ENCODE assay signal across 8 cellular contexts in the genomic region with DNA sequence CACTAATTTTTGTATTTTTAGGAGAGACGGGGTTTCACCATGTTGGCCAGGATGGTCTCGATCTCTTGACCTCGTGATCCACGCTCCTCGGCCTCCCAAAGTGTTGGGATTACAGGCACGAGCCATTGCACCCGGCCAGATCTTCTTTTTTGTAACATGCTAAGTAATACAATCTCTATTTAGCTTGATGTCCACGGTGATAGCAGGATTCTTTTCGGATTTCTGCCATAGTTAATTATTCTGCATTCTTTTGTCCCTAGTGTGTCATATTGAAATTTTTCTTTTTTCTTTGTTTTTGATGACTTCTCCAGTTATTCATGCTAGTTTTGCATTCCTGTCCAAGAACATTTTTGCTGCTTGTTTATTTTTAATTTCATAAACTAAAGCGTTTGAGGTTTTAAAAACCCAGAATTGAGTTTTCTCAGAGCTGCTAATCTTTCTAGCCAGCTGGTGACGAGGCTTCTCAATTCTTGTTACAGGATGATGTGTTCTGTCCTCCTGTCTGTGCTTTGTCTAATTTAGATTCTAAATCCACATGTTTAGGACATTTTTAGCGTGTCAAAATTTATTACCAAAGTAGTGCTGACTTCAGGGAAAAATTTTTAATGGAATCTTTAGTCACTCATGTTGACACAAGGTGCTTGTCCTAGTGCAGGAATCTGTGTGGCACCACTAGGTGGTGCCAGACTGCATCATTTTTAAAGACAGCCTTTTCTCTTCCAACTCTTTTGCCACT. TPM values are rescaled to one million over a fixed set of nuclear protein-coding genes. Genes with fewer than 3 reads are reported as not detected.
DNase-seq lines count a peak whose midpoint lies in the region; ATAC-seq, FAIRE-seq and TF ChIP-seq lines count a peak whose summit lies in the region.

No MANE protein-coding gene starts in this region.

- H3K4me2 ChIP-seq in DOHH2 (ENCODE audit: low read length), result no peak overlapping the region
- peak overlapping the region; percentile 62 for H3K4me2 ChIP-seq in keratinocyte (ENCODE audit: control insufficient read depth, extremely low read depth, insufficient read depth, low read depth, low read length)

- no peak overlapping the region for H2AFZ ChIP-seq in keratinocyte (ENCODE audit: control insufficient read depth, low read length)

- peak; percentile 83 for FAIRE-seq in keratinocyte (lab: Jason Lieb, UNC)

- H4K20me1 ChIP-seq in DOHH2 (ENCODE audit: control insufficient read depth, insufficient read depth, low read depth, low read length) (peaks cover 24% of the 10 kb centered on the region), keratinocyte (ENCODE audit: control insufficient read depth, extremely low read depth, insufficient read depth, low read length) (no peaks in the 10 kb centered on the region)

- TF ChIP-seq CTCF in DOHH2 (IDR thresholded peaks at IDR 0.05; ENCODE audit: low read depth, low read length, poor library complexity, severe bottlenecking) (peak; percentile 97), brain microvascular endothelial cell (IDR thresholded peaks at IDR 0.05; ENCODE audit: low read depth, low read length, missing control alignments) (peak; percentile 90), keratinocyte (optimal IDR thresholded peaks at IDR 0.05 in 1 of 3, IDR thresholded peaks at IDR 0.05 in 1 of 3, conservative IDR thresholded peaks at IDR 0.05 in 1 of 3; ENCODE audit: extremely low read depth in 1 of 3, insufficient read depth in 2 of 3, low read length in 3 of 3) (peak; percentile 67 to 85 (median 82))

- in situ Hi-C loops in SK-MEL-5 (cut with HindIII; ENCODE audit: low pct_unique_long_range_greater_than_20kb, low sequenced_read_pairs), result no loop called here
- in situ Hi-C loops in brain microvascular endothelial cell (cut with HindIII; ENCODE audit: low pct_ligation_motif_present, low sequenced_read_pairs), result no loop called here

- H3K36me3 ChIP-seq in DOHH2 (ENCODE audit: control insufficient read depth, low read length) (no peaks in the 10 kb centered on the region), HUES48 (ENCODE audit: control insufficient read depth, insufficient read depth, low read length) (no peaks in the 10 kb centered on the region), brain microvascular endothelial cell (replicated peaks) (no peaks in the 10 kb centered on the region), keratinocyte (ENCODE audit: control insufficient read depth in 2 of 2, extremely low read depth in 1 of 2, insufficient read depth in 2 of 2, low read length in 2 of 2) (peaks cover 0 to 14% of the 10 kb centered on the region in 2 experiments)

- H3K9me1 ChIP-seq in keratinocyte (ENCODE audit: control insufficient read depth, extremely low read depth, insufficient read depth, low read length), result peaks cover 2% of the 10 kb centered on the region

- H3K9me2 ChIP-seq in DOHH2 (replicated peaks; ENCODE audit: control insufficient read depth, low read length), result no peaks in the 10 kb centered on the region

- H3K9ac ChIP-seq in HUES48 (ENCODE audit: low read depth, low read length) (no peak overlapping the region), keratinocyte (ENCODE audit: control insufficient read depth, extremely low read depth, insufficient read depth, low read length) (peak overlapping the region; percentile 19)

- H3F3A ChIP-seq in DOHH2 (ENCODE audit: control insufficient read depth, insufficient read depth), result peaks cover 3% of the 10 kb centered on the region; the same call in 1 of the 2 replicates

- peaks cover 18% of the 10 kb centered on the region for H3K4me1 ChIP-seq in DOHH2 (ENCODE audit: control insufficient read depth, low read length)
- peaks cover 31% of the 10 kb centered on the region for H3K4me1 ChIP-seq in HUES48 (ENCODE audit: control insufficient read depth, insufficient read depth, low read length)
- H3K4me1 ChIP-seq in keratinocyte (ENCODE audit: control insufficient read depth, extremely low read depth, insufficient read depth, low read length), result peaks cover 71% of the 10 kb centered on the region

- dilution Hi-C loops in keratinocyte (cut with MboI; ENCODE audit: extremely low pct_ligation_motif_present, low sequenced_read_pairs), result no loop called here

- DNase-seq in SK-MEL-5 (ENCODE audit: low read depth, low spot score) (peak; percentile 81), brain microvascular endothelial cell (peak; percentile 68), keratinocyte (ENCODE audit: low read depth, low spot score) (no peak)
- DNase-seq in stimulated activated CD4-positive, alpha-beta T cell treated with anti-CD3 and anti-CD28 coated beads, Interleukin-4, amount 100 ng/mL, for 1 hour, result peak; percentile 32

- H3K9me3 ChIP-seq in DOHH2 (ENCODE audit: control insufficient read depth, insufficient read depth, low read length), result no peaks in the 10 kb centered on the region
- no peaks in the 10 kb centered on the region for H3K9me3 ChIP-seq in HUES48 (ENCODE audit: control insufficient read depth, insufficient read depth, low read length)
- H3K9me3 ChIP-seq in keratinocyte (ENCODE audit: control insufficient read depth, low read depth, low read length), result no peaks in the 10 kb centered on the region

- H3K4me3 ChIP-seq in DOHH2 (ENCODE audit: low read length) (no peak overlapping the region), HUES48 (ENCODE audit: low read depth, low read length) (no peak overlapping the region), brain microvascular endothelial cell (ENCODE audit: low read depth, low read length) (no peak overlapping the region), keratinocyte (ENCODE audit: control insufficient read depth in 2 of 3, extremely low read depth in 1 of 3, insufficient read depth in 2 of 3, low read depth in 1 of 3, low read length in 3 of 3) (peak overlapping the region in 1 of 3 experiments; percentile 50)

- peaks cover 84% of the 10 kb centered on the region for H3K79me2 ChIP-seq in DOHH2 (ENCODE audit: control insufficient read depth, low read length)
- H3K79me2 ChIP-seq in keratinocyte (ENCODE audit: control insufficient read depth, insufficient read depth, low read length), result peaks cover 67% of the 10 kb centered on the region

- ATAC-seq in HG02642 (IDR thresholded peaks at IDR 0.05; ENCODE audit: poor library complexity, unreplicated experiment) (no peak), GM21576 (IDR thresholded peaks at IDR 0.05; ENCODE audit: unreplicated experiment) (no peak)

- H3K27me3 ChIP-seq in DOHH2 (ENCODE audit: control insufficient read depth, low read length), result no peaks in the 10 kb centered on the region
- H3K27me3 ChIP-seq in HUES48 (ENCODE audit: control insufficient read depth, insufficient read depth, low read length), result no peaks in the 10 kb centered on the region
- no peaks in the 10 kb centered on the region for H3K27me3 ChIP-seq in brain microvascular endothelial cell (replicated peaks)
- H3K27me3 ChIP-seq in keratinocyte (ENCODE audit: control insufficient read depth, extremely low read depth, insufficient read depth, low read length), result no peaks in the 10 kb centered on the region

- H3K27ac ChIP-seq in DOHH2 (ENCODE audit: low read depth, low read length) (no peak overlapping the region), HUES48 (ENCODE audit: low read depth, low read length) (peak overlapping the region; percentile 9), brain microvascular endothelial cell (peak overlapping the region; percentile 92), keratinocyte (ENCODE audit: control insufficient read depth, insufficient read depth, low read length) (peak overlapping the region; percentile 67)

RNA-seq across cellular contexts. Expression of gene NF2, which starts 21.8 kb away (rescaled TPM):
- 47.7 and 53.8 TPM in 2 replicates for total RNA-seq in SK-MEL-5 (2014; rRNA removed; shearing (Covaris generic))
- polyA plus RNA-seq in SK-MEL-5 (2015; cell fraction: cytosol; rRNA removed), result 48.9 and 55.0 TPM in 2 replicates
- 10.2 and 14.1 TPM in 2 replicates for polyA plus RNA-seq in SK-MEL-5 (2015; cell fraction: nucleus; rRNA removed)
- polyA plus RNA-seq in keratinocyte, result 23.2 to 112 TPM (median 50.2 TPM) in 3 replicates
- polyA plus RNA-seq in keratinocyte (2011; ENCODE audit: low read depth), result 13.5 TPM
- 52.7 and 56.2 TPM in 2 replicates for polyA plus RNA-seq in keratinocyte (2011; cell fraction: cytosol; rRNA removed)
- 72.7 and 76.5 TPM in 2 replicates for polyA plus RNA-seq in keratinocyte (2011; cell fraction: nucleus; rRNA removed)
- 17.9 and 74.8 TPM in 2 replicates for polyA plus RNA-seq in keratinocyte (2012; ENCODE audit: low replicate concordance)
- 47.2 to 164 TPM (median 91.6 TPM) in 3 replicates for polyA minus RNA-seq in keratinocyte
- polyA minus RNA-seq in keratinocyte (2011; cell fraction: cytosol; rRNA and poly(A)+ RNA removed), result 77.5 TPM
- 46.5 and 81.8 TPM in 2 replicates for polyA minus RNA-seq in keratinocyte (2011; cell fraction: nucleus; rRNA and poly(A)+ RNA removed)

RNA-seq across cellular contexts. Expression of gene NIPSNAP1, which starts 44.3 kb away (rescaled TPM):
- total RNA-seq in SK-MEL-5 (2014; rRNA removed; shearing (Covaris generic)), result 97.5 and 98.4 TPM in 2 replicates
- 79.4 and 101 TPM in 2 replicates for polyA plus RNA-seq in SK-MEL-5 (2015; cell fraction: cytosol; rRNA removed)
- polyA plus RNA-seq in SK-MEL-5 (2015; cell fraction: nucleus; rRNA removed), result 35.1 and 65.5 TPM in 2 replicates
- 58.3 to 63.1 TPM (median 61.3 TPM) in 3 replicates for polyA plus RNA-seq in keratinocyte
- polyA plus RNA-seq in keratinocyte (2011; ENCODE audit: low read depth), result 10.3 TPM
- polyA plus RNA-seq in keratinocyte (2011; cell fraction: cytosol; rRNA removed), result 55.8 and 56.6 TPM in 2 replicates
- polyA plus RNA-seq in keratinocyte (2011; cell fraction: nucleus; rRNA removed), result 38.1 and 43.8 TPM in 2 replicates
- 20.6 and 59.3 TPM in 2 replicates for polyA plus RNA-seq in keratinocyte (2012; ENCODE audit: low replicate concordance)
- polyA minus RNA-seq in keratinocyte, result 35.8 to 47.7 TPM (median 43.7 TPM) in 3 replicates
- polyA minus RNA-seq in keratinocyte (2011; cell fraction: cytosol; rRNA and poly(A)+ RNA removed), result 50.1 TPM
- polyA minus RNA-seq in keratinocyte (2011; cell fraction: nucleus; rRNA and poly(A)+ RNA removed), result 15.6 and 23.6 TPM in 2 replicates
